ENCODE assay signal across 10 cellular contexts in genomic region chr14:20986811-20987210, GRCh38. TPM values are rescaled to one million over a fixed set of nuclear protein-coding genes. Genes with fewer than 3 reads are reported as not detected.
DNase-seq lines count a peak whose midpoint lies in the region; ATAC-seq and TF ChIP-seq lines count a peak whose summit lies in the region.
"Had no signal": no experiment of that assay in that cellular context is flagged by ENCODE, and none has a peak within 500 bp of the region (broad histone marks: within the 10 kb centered on the region; RNA-seq: fewer than 3 reads in every experiment).

No MANE protein-coding gene starts in this region.

- H2AFZ ChIP-seq in PC-9: no peak overlapping the region

- POLR2A ChIA-PET in AG04449 (lab: Yijun Ruan, JAX): no interaction called here
- POLR2A ChIA-PET in PC-9 (lab: Charles Lee; ENCODE audit: unreplicated experiment): interaction anchor here (0.7 kb wide), 1 partner anchor 12 kb away, joined by 3 read pairs; no protein-coding TSS in a partner anchor

- peaks cover 24% of the 10 kb centered on the region for H3K4me1 ChIP-seq in PC-9 (replicated peaks; ENCODE audit: insufficient read depth)

- H3K36me3 ChIP-seq in PC-9 (ENCODE audit: low read depth): no peaks in the 10 kb centered on the region

- intact Hi-C loops in PC-9 (cut with micrococcal nuclease; ENCODE audit: unreplicated experiment): no loop called here

- H3K4me2 ChIP-seq in PC-9: peak overlapping the region; percentile 44

- DNase-seq in AG04449 (ENCODE audit: low read depth, low spot score) (peak; percentile 85), PC-9 (peak; percentile 28 to 78), glomerular visceral epithelial cell (ENCODE audit: extremely low spot score) (peak; percentile 90), left lobe of liver (ENCODE audit: low spot score) (no peak), germinal center (ENCODE audit: low spot score) (no peak)
- DNase-seq in activated CD4-positive, CD25-positive, alpha-beta regulatory T cell (lab: John Stamatoyannopoulos, UW): no peak
- DNase-seq: activated T-cell treated with anti-CD3 and anti-CD28 coated beads, Interleukin-2, amount 50 U/mL, for 4 hours; NCI-H1092 treated with DMSO at 0.1 percent for 48 hours had no signal

- no peaks in the 10 kb centered on the region for H4K20me1 ChIP-seq in PC-9 (ENCODE audit: insufficient read depth)

- ATAC-seq in left lobe of liver: no peak
- ATAC-seq: activated T-cell treated with anti-CD3 and anti-CD28 coated beads, Interleukin-2, amount 50 U/mL, for 4 hours had no signal

- CTCF ChIA-PET in AG04449 (lab: Yijun Ruan, JAX) (interaction anchor here (0.6 to 15.3 kb wide), 6 partner anchors 9 to 117 kb away, joined by 3 to 202 read pairs (median 10); partner anchors contain the start of gene TMEM253), PC-9 (lab: Charles Lee) (no interaction called here)

- peaks cover 18% of the 10 kb centered on the region for H3K79me2 ChIP-seq in PC-9 (ENCODE audit: low read depth)

- peaks cover 3% of the 10 kb centered on the region; the same call in 1 of the 2 replicates for H3K9me3 ChIP-seq in PC-9 (ENCODE audit: insufficient read depth, low read depth)

- no TSS peak for BruUV-seq in PC-9 (replicated peaks; lab: Mats Ljungman, UMichigan)

- no peaks in the 10 kb centered on the region for H3K9me2 ChIP-seq in PC-9 (ENCODE audit: insufficient read depth)

- H3K27ac ChIP-seq in PC-9: peak overlapping the region; percentile 85

- no peak for TF ChIP-seq CTCF in AG04449 (IDR thresholded peaks at IDR 0.05; ENCODE audit: insufficient read depth, low read length, missing control alignments)
- TF ChIP-seq CTCF in PC-9 (conservative IDR thresholded peaks at IDR 0.05): no peak

- H3F3A ChIP-seq in PC-9 (ENCODE audit: insufficient read depth, low read depth): peaks cover 20% of the 10 kb centered on the region; the same call in 1 of the 2 replicates

- H3K4me3 ChIP-seq in AG04449 (ENCODE audit: low read depth, low read length) (no peak overlapping the region), PC-9 (no peak overlapping the region)

- no peaks in the 10 kb centered on the region for H3K27me3 ChIP-seq in PC-9 (ENCODE audit: insufficient read depth, low read depth)

RNA-seq across cellular contexts. Expression of gene METTL17, which starts 3.0 kb away (rescaled TPM):
- 40.9 and 51.2 TPM in 2 replicates for total RNA-seq in PC-9 (2021)
- total RNA-seq in left lobe of liver: 33.1 TPM

RNA-seq across cellular contexts. Expression of gene SLC39A2, which starts 12.3 kb away (rescaled TPM):
- total RNA-seq in PC-9 (2021) (0.35 and 0.68 TPM in 2 replicates), left lobe of liver (not detected)

RNA-seq across cellular contexts. Expression of gene RNASE2, which starts 31.5 kb away (rescaled TPM):
- total RNA-seq in PC-9 (2021) (not detected in 2 replicates), left lobe of liver (0.33 TPM)
- total RNA-seq: activated T-cell treated with anti-CD3 and anti-CD28 coated beads, Interleukin-2, amount 50 U/mL, for 4 hours; H1; mesothelial cell of epicardium had no signal

RNA-seq across cellular contexts. Expression of gene NDRG2, which starts 38.0 kb away (rescaled TPM):
- total RNA-seq in PC-9 (2021): 12.2 and 14.6 TPM in 2 replicates
- 165 TPM for total RNA-seq in left lobe of liver

RNA-seq across cellular contexts. Expression of gene TPPP2, which starts 43.2 kb away (rescaled TPM):
- total RNA-seq in PC-9 (2021): not detected in 2 replicates
- total RNA-seq in left lobe of liver: 4.6 TPM
- total RNA-seq: activated T-cell treated with anti-CD3 and anti-CD28 coated beads, Interleukin-2, amount 50 U/mL, for 4 hours; H1; mesothelial cell of epicardium had no signal

Comparison
In these comparisons a context has a peak if more than half of its experiments do, and no peak if none do; other contexts are left out.
1. DNase-seq: peak in AG04449 (single experiment), PC-9 (2 of 2) and glomerular visceral epithelial cell (single experiment); none in left lobe of liver (single experiment), germinal center (single experiment) and activated CD4-positive, CD25-positive, alpha-beta regulatory T cell (0 of 4).